ENCODE assay signal across 10 cellular contexts in genomic region chr17:65554568-65555223, GRCh38. TPM values are rescaled to one million over a fixed set of nuclear protein-coding genes. Genes with fewer than 3 reads are reported as not detected.
DNase-seq lines count a peak whose midpoint lies in the region; ATAC-seq and TF ChIP-seq lines count a peak whose summit lies in the region.
"Had no signal": no experiment of that assay in that cellular context is flagged by ENCODE, and none has a peak within 500 bp of the region (broad histone marks: within the 10 kb centered on the region; RNA-seq: fewer than 3 reads in every experiment).

No MANE protein-coding gene starts in this region.

- H3K9me3 ChIP-seq in AG04450 (ENCODE audit: control insufficient read depth, insufficient read depth, low read length): no peaks in the 10 kb centered on the region; the same call in 1 of the 2 replicates
- no peaks in the 10 kb centered on the region for H3K9me3 ChIP-seq in mesenchymal stem cell (ENCODE audit: control insufficient read depth, low read length)
- H3K9me3 ChIP-seq: BLaER1 had no signal

- peak; percentile 10; the same call in 1 of the 2 replicates for TF ChIP-seq CTCF in AG04450 (IDR thresholded peaks at IDR 0.05; ENCODE audit: low read depth, low read length)
- TF ChIP-seq CTCF in choroid plexus epithelial cell (conservative IDR thresholded peaks at IDR 0.05; ENCODE audit: low read depth, low read length): peak; percentile 23

- no peak overlapping the region for H2BK5ac ChIP-seq in mesenchymal stem cell (ENCODE audit: low read depth, low read length, poor library complexity, severe bottlenecking)

- H3K4me2 ChIP-seq in mesenchymal stem cell (ENCODE audit: low read length, poor library complexity, severe bottlenecking): peak overlapping the region; percentile 11
- H3K4me2 ChIP-seq: BLaER1 had no signal

- H2AK5ac ChIP-seq in mesenchymal stem cell (ENCODE audit: low read length, severe bottlenecking): no peak overlapping the region

- no peak overlapping the region for H3K18ac ChIP-seq in mesenchymal stem cell (ENCODE audit: low read depth in 1 of 2, low read length in 2 of 2)

- CTCF ChIA-PET in AG04450 (lab: Charles Lee): interaction anchor here (0.5 to 0.7 kb wide), 2 partner anchors 10 to 260 kb away, joined by 3 to 6 read pairs; no protein-coding TSS in a partner anchor

- H2BK15ac ChIP-seq in mesenchymal stem cell (ENCODE audit: low read depth, poor library complexity, severe bottlenecking): no peak overlapping the region

- DNase-seq in AG04450 (ENCODE audit: low read depth, low spot score) (no peak), NCI-H1092 (lab: John Stamatoyannopoulos, UW) (peak; percentile 53), choroid plexus epithelial cell (ENCODE audit: low read depth) (no peak), mesenchymal stem cell (peak; percentile 24), NCI-H146 (lab: John Stamatoyannopoulos, UW) (no peak), globus pallidus (ENCODE audit: low spot score) (no peak)
- DNase-seq in activated naive CD4-positive, alpha-beta T cell (lab: John Stamatoyannopoulos, UW): no peak
- DNase-seq: NCI-H1436 treated with DMSO at 0.1 percent for 48 hours had no signal

- H2BK12ac ChIP-seq in mesenchymal stem cell (ENCODE audit: low read length in 2 of 2): no peak overlapping the region

- H3K9ac ChIP-seq in mesenchymal stem cell (ENCODE audit: low read length): peak overlapping the region; percentile 68
- H3K9ac ChIP-seq: BLaER1 had no signal

- H3K23ac ChIP-seq in mesenchymal stem cell (ENCODE audit: low read length in 2 of 2): no peak overlapping the region

- H4K91ac ChIP-seq in mesenchymal stem cell (ENCODE audit: low read length): no peak overlapping the region

- POLR2A ChIA-PET in AG04450 (lab: Yijun Ruan, JAX): interaction anchor here (1.4 kb wide), 1 partner anchor 24 kb away, joined by 5 read pairs; no protein-coding TSS in a partner anchor

- H3K4me1 ChIP-seq in mesenchymal stem cell (ENCODE audit: control insufficient read depth, insufficient read depth, low read depth, low read length): peaks cover 37% of the 10 kb centered on the region
- H3K4me1 ChIP-seq: BLaER1 had no signal

- no peak overlapping the region for H2BK120ac ChIP-seq in mesenchymal stem cell (ENCODE audit: low read depth, low read length)

- H3K4ac ChIP-seq in mesenchymal stem cell (ENCODE audit: low read depth in 1 of 2, low read length in 2 of 2): no peak overlapping the region

- H3K4me3 ChIP-seq in AG04450 (ENCODE audit: low read depth, low read length) (no peak overlapping the region), choroid plexus epithelial cell (ENCODE audit: low read depth, low read length) (no peak overlapping the region), mesenchymal stem cell (ENCODE audit: insufficient read depth in 1 of 2, low read depth in 1 of 2, low read length in 2 of 2) (peak overlapping the region in 1 of 2 experiments; percentile 64)
- H3K4me3 ChIP-seq: BLaER1 had no signal

- H3K36me3 ChIP-seq in mesenchymal stem cell (ENCODE audit: control insufficient read depth in 1 of 2, insufficient read depth in 2 of 2, low read depth in 1 of 2, low read length in 2 of 2): peaks cover 9 to 24% of the 10 kb centered on the region in 2 experiments

- peaks cover 51% of the 10 kb centered on the region for H3K79me1 ChIP-seq in mesenchymal stem cell (replicated peaks; ENCODE audit: low read length, poor library complexity, severe bottlenecking)

- no peak overlapping the region for H2AFZ ChIP-seq in mesenchymal stem cell (ENCODE audit: low read depth, low read length)

- H3K27ac ChIP-seq in AG04450 (ENCODE audit: low read depth, low read length) (no peak overlapping the region), mesenchymal stem cell (ENCODE audit: low read length, poor library complexity, severe bottlenecking) (no peak overlapping the region)
- H3K27ac ChIP-seq: BLaER1 had no signal

- no peak overlapping the region for H4K8ac ChIP-seq in mesenchymal stem cell (ENCODE audit: low read length)

- peaks cover 11% of the 10 kb centered on the region for H3K27me3 ChIP-seq in AG04450 (ENCODE audit: control insufficient read depth, insufficient read depth, low read length)
- no peaks in the 10 kb centered on the region for H3K27me3 ChIP-seq in mesenchymal stem cell (ENCODE audit: control insufficient read depth in 1 of 2, insufficient read depth in 1 of 2, low read length in 2 of 2)

- ATAC-seq in HG03571 (IDR thresholded peaks at IDR 0.05; ENCODE audit: unreplicated experiment): no peak

- 44% methylated on average over 17 of the region's 18 CpGs for WGBS in mesenchymal stem cell

- H3K14ac ChIP-seq in mesenchymal stem cell (ENCODE audit: low read length in 2 of 2): no peak overlapping the region

RNA-seq across cellular contexts. Expression of gene AXIN2, which starts 6.8 kb away (rescaled TPM):
- 2.4 and 2.8 TPM in 2 replicates for polyA plus RNA-seq in AG04450 (2011; rRNA removed)
- polyA minus RNA-seq in AG04450 (2011; rRNA and poly(A)+ RNA removed): 3.5 and 3.8 TPM in 2 replicates
- 0.17 TPM for polyA plus RNA-seq in mesenchymal stem cell (2013, experiment 1 of 2)
- 0.22 TPM for polyA plus RNA-seq in mesenchymal stem cell (2013, experiment 2 of 2)

Comparison
In these comparisons a context has a peak if more than half of its experiments do, and no peak if none do; other contexts are left out.
1. DNase-seq: peak in NCI-H1092 (single experiment) and mesenchymal stem cell (single experiment); none in AG04450 (single experiment), choroid plexus epithelial cell (single experiment), NCI-H146 (single experiment), activated naive CD4-positive, alpha-beta T cell (0 of 4) and globus pallidus (single experiment).